Comparison of ENCODE assay signal across 26 cellular contexts in genomic region chr2:120986898-120987650, GRCh38.
A peak's percentile ranks its signal among the peaks of the same experiment; 100 is the strongest.
DNase-seq lines count a peak whose midpoint lies in the region; ATAC-seq and TF ChIP-seq lines count a peak whose summit lies in the region.
"Had no signal": no experiment of that assay in that cellular context is flagged by ENCODE, and none has a peak within 500 bp of the region (broad histone marks: within the 10 kb centered on the region; RNA-seq: fewer than 3 reads in every experiment).

No MANE protein-coding gene starts in this region.

- H3K23ac ChIP-seq in IMR-90 (ENCODE audit: low read depth, low read length), result no peak overlapping the region

- no peak overlapping the region for H3K4me2 ChIP-seq in IMR-90 (ENCODE audit: low read depth, low read length)
- H3K4me2 ChIP-seq: A549; BLaER1 treated with 17β-estradiol and CSF1 and Interleukin-3, amounts not matched to agents 10 nM and 100 nM had no signal

- TF ChIP-seq POLR2A in IMR-90 (IDR thresholded peaks at IDR 0.05; ENCODE audit: low read depth, low read length) (no peak), stomach (IDR thresholded peaks at IDR 0.05) (no peak), gastroesophageal sphincter (IDR thresholded peaks at IDR 0.05) (no peak)

- dilution Hi-C loops in IMR-90 (cut with HindIII; ENCODE audit: low sequenced_read_pairs, unreplicated experiment), result no loop called here

- H3K27ac ChIP-seq in right cardiac atrium (ENCODE audit: low read length) (no peak overlapping the region), IMR-90 (ENCODE audit: insufficient read depth, low read length) (no peak overlapping the region), stomach (no peak overlapping the region), gastroesophageal sphincter (no peak overlapping the region)
- H3K27ac ChIP-seq: A549; BLaER1 treated with 17β-estradiol and CSF1 and Interleukin-3, amounts not matched to agents 10 nM and 100 nM; HL-60 had no signal

- H4K20me1 ChIP-seq in IMR-90 (ENCODE audit: insufficient read depth, low read length), result peaks cover 6% of the 10 kb centered on the region
- H4K20me1 ChIP-seq: BLaER1 treated with 17β-estradiol and CSF1 and Interleukin-3, amounts not matched to agents 10 nM and 100 nM had no signal

- H3K4me1 ChIP-seq in right cardiac atrium (ENCODE audit: control insufficient read depth, insufficient read depth, low read length) (no peaks in the 10 kb centered on the region), IMR-90 (ENCODE audit: control insufficient read depth, insufficient read depth, low read length) (0 out of 2 replicates have a peak, but pooled peaks cover 2% of the 10 kb centered on the region), stomach (no peaks in the 10 kb centered on the region), gastroesophageal sphincter (no peaks in the 10 kb centered on the region)
- H3K4me1 ChIP-seq: A549 had no signal

- TF ChIP-seq EP300 in stomach (IDR thresholded peaks at IDR 0.05) (no peak), gastroesophageal sphincter (IDR thresholded peaks at IDR 0.05) (no peak)

- H2AK5ac ChIP-seq in IMR-90 (ENCODE audit: low read depth, low read length), result no peak overlapping the region

- H3K27me3 ChIP-seq in right cardiac atrium (ENCODE audit: control insufficient read depth, insufficient read depth) (no peaks in the 10 kb centered on the region), IMR-90 (ENCODE audit: control insufficient read depth, insufficient read depth, low read length) (no peaks in the 10 kb centered on the region), stomach (no peaks in the 10 kb centered on the region), gastroesophageal sphincter (no peaks in the 10 kb centered on the region)
- H3K27me3 ChIP-seq: BLaER1 treated with 17β-estradiol and CSF1 and Interleukin-3, amounts not matched to agents 10 nM and 100 nM had no signal

- CTCF ChIA-PET in IMR-90 (lab: Yijun Ruan, JAX), result no interaction called here

- no peak overlapping the region for H4K5ac ChIP-seq in IMR-90 (ENCODE audit: low read depth, low read length)

- H3K14ac ChIP-seq in IMR-90 (replicated peaks; ENCODE audit: low read depth, low read length), result no peak overlapping the region

- H2BK15ac ChIP-seq in IMR-90 (ENCODE audit: low read depth, low read length), result no peak overlapping the region

- H4K91ac ChIP-seq in IMR-90 (ENCODE audit: insufficient read depth, low read depth, low read length), result no peak overlapping the region

- H3K9me3 ChIP-seq in right cardiac atrium (ENCODE audit: control insufficient read depth, low read length) (no peaks in the 10 kb centered on the region), IMR-90 (ENCODE audit: control insufficient read depth, insufficient read depth, low read length) (no peaks in the 10 kb centered on the region), stomach (no peaks in the 10 kb centered on the region), gastroesophageal sphincter (no peaks in the 10 kb centered on the region)
- H3K9me3 ChIP-seq: A549 had no signal

- no peak overlapping the region for H3K18ac ChIP-seq in IMR-90 (ENCODE audit: low read depth, low read length)

- no peak overlapping the region for H2BK5ac ChIP-seq in IMR-90 (ENCODE audit: low read depth, low read length, poor library complexity, severe bottlenecking)

- in situ Hi-C loops in IMR-90 (cut with MboI; ENCODE audit: low sequenced_read_pairs), result no loop called here

- H3K36me3 ChIP-seq in IMR-90 (ENCODE audit: control insufficient read depth, insufficient read depth, low read length) (peaks cover 92% of the 10 kb centered on the region), stomach (peaks cover 0 to 81% (median 54%) of the 10 kb centered on the region in 4 donors), gastroesophageal sphincter (peaks cover 0 to 95% of the 10 kb centered on the region in 2 donors)
- H3K36me3 ChIP-seq: BLaER1 treated with 17β-estradiol and CSF1 and Interleukin-3, amounts not matched to agents 10 nM and 100 nM had no signal

- H3K4ac ChIP-seq in IMR-90 (ENCODE audit: low read depth, low read length), result no peak overlapping the region

- H3K56ac ChIP-seq in IMR-90 (ENCODE audit: extremely low read depth, insufficient read depth, low read length), result no peak overlapping the region

- no peak overlapping the region for H2BK20ac ChIP-seq in IMR-90 (ENCODE audit: low read depth, low read length)

- H3K79me1 ChIP-seq in IMR-90 (ENCODE audit: low read depth in 1 of 2, low read length in 2 of 2), result peaks cover 10 to 19% of the 10 kb centered on the region in 2 experiments

- no peak overlapping the region for H3K4me3 ChIP-seq in right cardiac atrium (ENCODE audit: low read length)
- H3K4me3 ChIP-seq in IMR-90 (ENCODE audit: insufficient read depth, low read depth, low read length), result no peak overlapping the region
- no peak overlapping the region for H3K4me3 ChIP-seq in stomach
- no peak overlapping the region for H3K4me3 ChIP-seq in gastroesophageal sphincter
- H3K4me3 ChIP-seq: A549; BLaER1 treated with 17β-estradiol and CSF1 and Interleukin-3, amounts not matched to agents 10 nM and 100 nM; GM12878 had no signal

- BruUV-seq in IMR-90 (replicated peaks; lab: Mats Ljungman, UMichigan), result no TSS peak

- DNase-seq in Right ventricle myocardium inferior (ENCODE audit: missing footprints), result peak; percentile 16
- DNase-seq in right cardiac atrium, result no peak
- DNase-seq in IMR-90, result no peak
- DNase-seq in mesenteric fat pad (ENCODE audit: low spot score), result peak; percentile 80
- DNase-seq in stomach, result peak; percentile 3
- DNase-seq in hypothalamus (lab: John Stamatoyannopoulos, UW), result no peak
- no peak for DNase-seq in nucleus accumbens (lab: John Stamatoyannopoulos, UW)
- DNase-seq: AML-193; CD4-positive, alpha-beta memory T cell; COR-L47; Kasumi-1; NCI-H1092 treated with DMSO at 0.1 percent for 48 hours; NCI-H1436; NCI-H187; NCI-H2081 treated with DMSO at 0.1 percent for 48 hours; NCI-H2171; NCI-H226; NCI-H510A; NCI-H69; RPMI8226; SHP77 had no signal

- POLR2A ChIA-PET in IMR-90 (lab: Charles Lee; ENCODE audit: unreplicated experiment), result no interaction called here

- WGBS in right cardiac atrium, result 91% methylated on average over 9 of the region's 9 CpGs
- 100% methylated on average over 1 of the region's 9 CpGs; no CpG with 5 or more reads in 1 of the 2 experiments for WGBS in IMR-90 (ENCODE audit: extremely low coverage in 2 of 2, insufficient read length in 1 of 2), 2 experiments
- WGBS in stomach, 5 donors, result 88 to 94% (median 92%) methylated on average over 5 to 9 of the region's 9 CpGs
- 100% methylated on average over 2 of the region's 9 CpGs for WGBS in gastroesophageal sphincter (ENCODE audit: low coverage in 1 of 2), 2 donors

- TF ChIP-seq CTCF in IMR-90 (conservative IDR thresholded peaks at IDR 0.05; ENCODE audit: low read depth, low read length), result no peak
- TF ChIP-seq CTCF in stomach (IDR thresholded peaks at IDR 0.05), result no peak
- TF ChIP-seq CTCF in gastroesophageal sphincter (IDR thresholded peaks at IDR 0.05), result no peak

- peak overlapping the region; percentile 45 for H2AFZ ChIP-seq in IMR-90 (replicated peaks; ENCODE audit: low read length, poor library complexity)

- TF ChIP-seq RAD21 in IMR-90 (IDR thresholded peaks at IDR 0.05; ENCODE audit: low read length), result no peak

- no peak overlapping the region for H3K9ac ChIP-seq in IMR-90 (ENCODE audit: low read depth, low read length)
- H3K9ac ChIP-seq: BLaER1 treated with 17β-estradiol and CSF1 and Interleukin-3, amounts not matched to agents 10 nM and 100 nM had no signal

- no peak overlapping the region for H4K8ac ChIP-seq in IMR-90 (ENCODE audit: low read depth in 2 of 2, low read length in 2 of 2)

- no peak overlapping the region for H2AK9ac ChIP-seq in IMR-90 (replicated peaks; ENCODE audit: low read depth, low read length, poor library complexity)

- ATAC-seq in Right ventricle myocardium inferior (no peak), right cardiac atrium (no peak), IMR-90 (ENCODE audit: low read depth) (no peak), gastroesophageal sphincter (no peak)
- ATAC-seq: A549, GM12878 had no signal

- H2BK120ac ChIP-seq in IMR-90 (ENCODE audit: low read depth, low read length), result no peak overlapping the region

- peaks cover 18% of the 10 kb centered on the region for H3K9me1 ChIP-seq in IMR-90 (ENCODE audit: insufficient read depth, low read length)

- intact Hi-C loops in Right ventricle myocardium inferior (cut with DNase I) (no loop called here), right cardiac atrium (cut with DNase I) (no loop called here), IMR-90 (cut with micrococcal nuclease) (no loop called here), stomach (cut with DNase I; ENCODE audit: low total_unique reads) (no loop called here)

TF ChIP-seq in IMR-90, 13 proteins besides CTCF, POLR2A, EP300 and RAD21 (continues in another document):
- TF ChIP-seq ELK1 (IDR thresholded peaks at IDR 0.05; ENCODE audit: borderline replicate concordance, low read depth, low read length) (no peak), SMC3 (IDR thresholded peaks at IDR 0.05; ENCODE audit: low read depth, low read length) (no peak), FOS (IDR thresholded peaks at IDR 0.05; ENCODE audit: low read depth, low read length) (no peak), BHLHE40 (IDR thresholded peaks at IDR 0.05; ENCODE audit: low read depth, low read length) (no peak), NFE2L2 (IDR thresholded peaks at IDR 0.05; ENCODE audit: low read depth, low read length) (no peak), RCOR1 (IDR thresholded peaks at IDR 0.05; ENCODE audit: insufficient replicate concordance, low read length) (no peak), MXI1 (IDR thresholded peaks at IDR 0.05; ENCODE audit: borderline replicate concordance, low read depth, low read length) (no peak), CEBPB (IDR thresholded peaks at IDR 0.05; ENCODE audit: low read depth, low read length) (no peak), MAFK (IDR thresholded peaks at IDR 0.05; ENCODE audit: low read depth, low read length) (no peak), USF2 (IDR thresholded peaks at IDR 0.05; ENCODE audit: low read depth, low read length) (no peak), RFX5 (IDR thresholded peaks at IDR 0.05; ENCODE audit: low read depth, low read length) (no peak)

Comparison
In these comparisons a context has a peak if more than half of its experiments do, and no peak if none do; other contexts are left out.
1. DNase-seq: peak in Right ventricle myocardium inferior (single experiment), mesenteric fat pad (single experiment) and stomach (single experiment); none in right cardiac atrium (0 of 3), IMR-90 (single experiment), hypothalamus (0 of 51) and nucleus accumbens (0 of 56).